Comparison of ENCODE assay signal across 11 cellular contexts in the genomic region with DNA sequence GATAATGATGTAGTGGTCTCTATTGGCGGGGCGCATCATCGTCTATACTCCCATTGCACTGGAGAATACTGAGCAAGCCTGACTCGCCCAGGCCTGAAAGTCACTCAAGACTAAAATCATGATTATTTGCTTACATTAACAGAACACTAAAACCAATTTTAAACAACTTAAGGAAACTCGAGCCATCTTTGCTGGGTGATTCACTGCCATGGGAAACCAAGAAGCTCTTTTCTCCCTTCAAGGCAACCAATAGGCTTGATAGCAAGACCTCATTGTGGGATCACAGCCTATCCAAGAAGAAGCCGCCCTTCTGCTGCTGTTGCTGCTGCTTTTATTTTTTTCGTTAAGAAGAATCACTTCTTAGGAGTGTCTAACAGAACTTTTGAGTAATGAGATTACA.
DNase-seq lines count a peak whose midpoint lies in the region; ATAC-seq, FAIRE-seq and TF ChIP-seq lines count a peak whose summit lies in the region.
"Had no signal": no experiment of that assay in that cellular context is flagged by ENCODE, and none has a peak within 500 bp of the region (broad histone marks: within the 10 kb centered on the region; RNA-seq: fewer than 3 reads in every experiment).

No MANE protein-coding gene starts in this region.

- ATAC-seq in upper lobe of right lung = no peak

- peaks cover 48% of the 10 kb centered on the region for H3K79me2 ChIP-seq in fibroblast of lung (ENCODE audit: control insufficient read depth, insufficient read depth, low read length)
- H3K79me2 ChIP-seq in smooth muscle cell (ENCODE audit: low read depth) = peaks cover 8% of the 10 kb centered on the region

- DNase-seq in DMS53 (lab: John Stamatoyannopoulos, UW) (peak; percentile 0), DMS53 treated with DMSO at 0.1 percent for 48 hours (lab: John Stamatoyannopoulos, UW; ENCODE audit: unreplicated experiment) (no peak), RCC 7860 (ENCODE audit: low spot score) (peak; percentile 42), fibroblast of lung (ENCODE audit: low read depth in 2 of 2) (peak; percentile 96 to 97), smooth muscle cell (lab: John Stamatoyannopoulos, UW; ENCODE audit: unreplicated experiment) (no peak), substantia nigra (lab: John Stamatoyannopoulos, UW) (no peak), GOT3 (lab: John Stamatoyannopoulos, UW) (no peak), upper lobe of right lung (no peak)
- DNase-seq: ovary had no signal

- no peak for FAIRE-seq in RCC 7860 (lab: Jason Lieb, UNC)

- H3F3A ChIP-seq in smooth muscle cell (ENCODE audit: low read depth) = peaks cover 10% of the 10 kb centered on the region

- H3K9ac ChIP-seq in fibroblast of lung (ENCODE audit: insufficient read depth, low read length) (peak overlapping the region; percentile 25), smooth muscle cell (ENCODE audit: low read depth) (no peak overlapping the region)

- intact Hi-C loops in upper lobe of right lung (cut with DNase I) = no loop called here

- peak overlapping the region; percentile 94 for H3K27ac ChIP-seq in fibroblast of lung (ENCODE audit: insufficient read depth, low read length)
- peak overlapping the region; percentile 93 for H3K27ac ChIP-seq in smooth muscle cell (ENCODE audit: low read depth)
- H3K27ac ChIP-seq in substantia nigra (ENCODE audit: low read depth, low read length, poor library complexity, severe bottlenecking) = no peak overlapping the region
- no peak overlapping the region for H3K27ac ChIP-seq in upper lobe of right lung
- H3K27ac ChIP-seq: 22Rv1, ovary, VCaP had no signal

- peak overlapping the region; percentile 59 for H3K4me2 ChIP-seq in fibroblast of lung (ENCODE audit: extremely low read depth, insufficient read depth, low read length)
- H3K4me2 ChIP-seq in smooth muscle cell = peak overlapping the region; percentile 11

- H3K4me1 ChIP-seq in fibroblast of lung (ENCODE audit: control insufficient read depth, extremely low read depth, insufficient read depth, low read length) (peaks cover 46% of the 10 kb centered on the region), smooth muscle cell (ENCODE audit: low read depth) (peaks cover 24% of the 10 kb centered on the region), upper lobe of right lung (peaks cover 48% of the 10 kb centered on the region)

- H3K36me3 ChIP-seq in fibroblast of lung (ENCODE audit: control insufficient read depth, insufficient read depth, low read length) (no peaks in the 10 kb centered on the region), smooth muscle cell (ENCODE audit: low read depth) (no peaks in the 10 kb centered on the region), upper lobe of right lung (no peaks in the 10 kb centered on the region)
- H3K36me3 ChIP-seq: ovary had no signal

- no peak for TF ChIP-seq CTCF in fibroblast of lung (conservative IDR thresholded peaks at IDR 0.05 in 1 of 2, IDR thresholded peaks at IDR 0.05 in 1 of 2; ENCODE audit: low read depth in 1 of 2, low read length in 2 of 2)
- TF ChIP-seq CTCF in smooth muscle cell (IDR thresholded peaks at IDR 0.05; ENCODE audit: borderline replicate concordance, insufficient read depth, poor library complexity, severe bottlenecking) = no peak
- no peak for TF ChIP-seq CTCF in upper lobe of right lung (IDR thresholded peaks at IDR 0.05)

- 71% methylated on average over 7 of the region's 7 CpGs for WGBS in smooth muscle cell (ENCODE audit: low lambda C conversion rate)

- H4K20me1 ChIP-seq in fibroblast of lung (ENCODE audit: control insufficient read depth, extremely low read depth, insufficient read depth, low read length) (no peaks in the 10 kb centered on the region), smooth muscle cell (ENCODE audit: low read depth) (peaks cover 5% of the 10 kb centered on the region)

- no peaks in the 10 kb centered on the region for H3K9me3 ChIP-seq in fibroblast of lung (ENCODE audit: control insufficient read depth, insufficient read depth, low read depth, low read length)
- no peaks in the 10 kb centered on the region for H3K9me3 ChIP-seq in smooth muscle cell (replicated peaks; ENCODE audit: low read depth)
- no peaks in the 10 kb centered on the region for H3K9me3 ChIP-seq in upper lobe of right lung
- H3K9me3 ChIP-seq: ovary had no signal

- no peak overlapping the region for H2AFZ ChIP-seq in fibroblast of lung (ENCODE audit: low read length)
- no peak overlapping the region for H2AFZ ChIP-seq in smooth muscle cell (ENCODE audit: low read depth)

- H3K27me3 ChIP-seq in fibroblast of lung (ENCODE audit: control insufficient read depth, insufficient read depth, low read length) (no peaks in the 10 kb centered on the region), smooth muscle cell (ENCODE audit: low read depth) (no peaks in the 10 kb centered on the region), upper lobe of right lung (no peaks in the 10 kb centered on the region)
- H3K27me3 ChIP-seq: ovary had no signal

- H3K4me3 ChIP-seq in fibroblast of lung (replicated peaks in 1 of 4; ENCODE audit: control extremely low read depth in 1 of 4, insufficient read depth in 1 of 4, low read depth in 3 of 4, low read length in 4 of 4) (no peak overlapping the region), smooth muscle cell (no peak overlapping the region), upper lobe of right lung (no peak overlapping the region)
- H3K4me3 ChIP-seq: ovary had no signal

Comparison
In these comparisons a context has a peak if more than half of its experiments do, and no peak if none do; other contexts are left out.
1. DNase-seq: peak in DMS53 (single experiment), RCC 7860 (single experiment) and fibroblast of lung (2 of 2); none in DMS53 treated with DMSO at 0.1 percent for 48 hours (single experiment), smooth muscle cell (single experiment), substantia nigra (0 of 49), GOT3 (single experiment) and upper lobe of right lung (single experiment).
2. H3K27ac ChIP-seq: peak in fibroblast of lung (single experiment) and smooth muscle cell (single experiment); none in substantia nigra (single experiment) and upper lobe of right lung (single experiment).